10 cellular contexts compared by ENCODE assay signal in genomic region chr10:35353805-35354204, GRCh38. TPM values are rescaled to one million over a fixed set of nuclear protein-coding genes. Genes with fewer than 3 reads are reported as not detected.
DNase-seq lines count a peak whose midpoint lies in the region; ATAC-seq and TF ChIP-seq lines count a peak whose summit lies in the region.
"Had no signal": no experiment of that assay in that cellular context is flagged by ENCODE, and none has a peak within 500 bp of the region (broad histone marks: within the 10 kb centered on the region; RNA-seq: fewer than 3 reads in every experiment).

No MANE protein-coding gene starts in this region.

- no peaks in the 10 kb centered on the region for H3K36me3 Mint-ChIP-seq in HFFc6 (ENCODE audit: low read depth)
- H3K36me3 Mint-ChIP-seq in natural killer cell treated with Interleukin-12 subunit alpha and Interleukin-12 subunit beta and Interleukin-15 and Interleukin-18, amount 100 ng/mL, for 72 hours = no peaks in the 10 kb centered on the region

- peaks cover 85% of the 10 kb centered on the region for H3K4me1 Mint-ChIP-seq in HFFc6 (ENCODE audit: low read depth)
- H3K4me1 Mint-ChIP-seq in natural killer cell treated with Interleukin-12 subunit alpha and Interleukin-12 subunit beta and Interleukin-15 and Interleukin-18, amount 100 ng/mL, for 72 hours (ENCODE audit: low read depth in 2 of 2) = peaks cover 79 to 83% of the 10 kb centered on the region in 2 donors

- H3K27me3 Mint-ChIP-seq in HFFc6 (ENCODE audit: insufficient read depth) = no peaks in the 10 kb centered on the region
- H3K27me3 Mint-ChIP-seq in natural killer cell treated with Interleukin-12 subunit alpha and Interleukin-12 subunit beta and Interleukin-15 and Interleukin-18, amount 100 ng/mL, for 72 hours = no peaks in the 10 kb centered on the region

- H3K27ac Mint-ChIP-seq in HFFc6 = 0 out of 2 replicates have a peak overlapping the region, but pooled peaks have one; percentile 51
- H3K27ac Mint-ChIP-seq in natural killer cell treated with Interleukin-12 subunit alpha and Interleukin-12 subunit beta and Interleukin-15 and Interleukin-18, amount 100 ng/mL, for 72 hours = peak overlapping the region; percentile 31 to 70
- H3K27ac Mint-ChIP-seq: endodermal cell had no signal

- DNase-seq in HFFc6 (no peak), NCI-H69 (lab: John Stamatoyannopoulos, UW) (peak; percentile 38), SKM-1 treated with dmso at 0.1 percent for 144 hours (lab: John Stamatoyannopoulos, UW; ENCODE audit: unreplicated experiment) (no peak), hippocampal formation (lab: John Stamatoyannopoulos, UW) (no peak), mesenteric fat pad (ENCODE audit: low spot score) (no peak)
- no peak for DNase-seq in natural killer cell treated with Interleukin-12 subunit alpha and Interleukin-12 subunit beta and Interleukin-15 and Interleukin-18, amount 100 ng/mL, for 72 hours (ENCODE audit: low spot score)
- DNase-seq: endodermal cell, midbrain, PC-9 had no signal

- peak; percentile 51 for ATAC-seq in GM18909 (IDR thresholded peaks at IDR 0.05; ENCODE audit: poor library complexity, unreplicated experiment)
- ATAC-seq in natural killer cell treated with Interleukin-12 subunit alpha and Interleukin-12 subunit beta and Interleukin-15 and Interleukin-18, amount 100 ng/mL, for 72 hours = no peak

- TF ChIP-seq CTCF in HFFc6 (IDR thresholded peaks at IDR 0.05) = no peak

- H3K4me3 Mint-ChIP-seq in HFFc6 = no peak overlapping the region
- H3K4me3 Mint-ChIP-seq in natural killer cell treated with Interleukin-12 subunit alpha and Interleukin-12 subunit beta and Interleukin-15 and Interleukin-18, amount 100 ng/mL, for 72 hours = peak overlapping the region; percentile 44
- H3K4me3 Mint-ChIP-seq: endodermal cell had no signal

- no peaks in the 10 kb centered on the region for H3K9me3 Mint-ChIP-seq in HFFc6
- no peaks in the 10 kb centered on the region for H3K9me3 Mint-ChIP-seq in natural killer cell treated with Interleukin-12 subunit alpha and Interleukin-12 subunit beta and Interleukin-15 and Interleukin-18, amount 100 ng/mL, for 72 hours
- H3K9me3 Mint-ChIP-seq: endodermal cell had no signal

RNA-seq across cellular contexts. Expression of gene CCNY, which starts 17.5 kb away (rescaled TPM):
- 10 to 100 TPM; 60.0 to 76.6 (median 69.9) TPM for total RNA-seq in HFFc6 (2021; fragmentation: NEBNext Ultra II Directional; extraction: Animal tissue kit (Norgen Biotek cat#: 25700))
- total RNA-seq in natural killer cell treated with Interleukin-12 subunit alpha and Interleukin-12 subunit beta and Interleukin-15 and Interleukin-18, amount 100 ng/mL, for 72 hours = 10 to 100 TPM; 54.9 to 60.8 TPM
- total RNA-seq in mesenteric fat pad = 73.9 TPM
